Comparison of ENCODE assay signal across 1 cellular context in genomic region chr2:109134741-109135571, GRCh38.
TF ChIP-seq lines count a peak whose summit lies in the region.

No MANE protein-coding gene starts in this region.

TF ChIP-seq in IMR-90, 13 proteins besides CTCF, POLR2A, EP300 and RAD21 (continued from another document):
- TF ChIP-seq MXI1 (IDR thresholded peaks at IDR 0.05; ENCODE audit: borderline replicate concordance, low read depth, low read length) (no peak), CHD1 (IDR thresholded peaks at IDR 0.05; ENCODE audit: low read depth, low read length) (no peak), RFX5 (IDR thresholded peaks at IDR 0.05; ENCODE audit: low read depth, low read length) (no peak), NFE2L2 (IDR thresholded peaks at IDR 0.05; ENCODE audit: low read depth, low read length) (no peak), MAFK (IDR thresholded peaks at IDR 0.05; ENCODE audit: low read depth, low read length) (no peak), ELK1 (IDR thresholded peaks at IDR 0.05; ENCODE audit: borderline replicate concordance, low read depth, low read length) (no peak)
